10 cellular contexts compared by ENCODE assay signal in the genomic region with DNA sequence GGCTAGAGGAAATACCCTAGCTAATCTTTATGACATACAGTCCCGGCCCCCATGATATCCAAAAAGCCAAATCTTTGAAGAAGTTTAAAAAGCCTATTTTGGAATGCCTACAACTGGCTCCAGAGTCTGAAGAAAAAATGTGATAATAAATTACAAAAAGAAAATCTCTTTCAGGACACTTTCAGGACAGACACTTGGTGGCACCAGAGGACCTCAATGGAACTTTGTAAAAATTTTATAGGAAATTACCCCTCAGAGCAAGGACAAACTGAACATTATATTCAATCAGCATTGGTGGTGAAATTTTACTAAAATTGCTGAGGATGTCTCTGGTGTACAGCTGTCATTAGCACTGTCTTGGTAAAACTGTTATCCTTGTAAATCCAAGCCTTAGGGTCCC.
DNase-seq lines count a peak whose midpoint lies in the region; ATAC-seq and TF ChIP-seq lines count a peak whose summit lies in the region.
"Had no signal": no experiment of that assay in that cellular context is flagged by ENCODE, and none has a peak within 500 bp of the region (broad histone marks: within the 10 kb centered on the region; RNA-seq: fewer than 3 reads in every experiment).

No MANE protein-coding gene starts in this region.

- 28 to 46% methylated on average over 1 of the region's 1 CpG for WGBS in upper lobe of left lung, 2 donors

- H3K9ac ChIP-seq in OCI-LY3 (ENCODE audit: low read length), result no peak overlapping the region

- H3K27ac ChIP-seq in OCI-LY3 (ENCODE audit: low read length) (no peak overlapping the region), upper lobe of left lung (no peak overlapping the region)

- H3K4me3 ChIP-seq in OCI-LY3 (ENCODE audit: low read length) (no peak overlapping the region), fibroblast of pulmonary artery (replicated peaks; ENCODE audit: low read depth, low read length) (no peak overlapping the region), upper lobe of left lung (no peak overlapping the region)

- H4K20me1 ChIP-seq in OCI-LY3 (ENCODE audit: insufficient read depth, low read length), result no peaks in the 10 kb centered on the region

- no peak overlapping the region for H2AFZ ChIP-seq in OCI-LY3 (ENCODE audit: low read depth, low read length)

- no peaks in the 10 kb centered on the region for H3K9me3 ChIP-seq in OCI-LY3 (ENCODE audit: insufficient read depth, low read length)
- H3K9me3 ChIP-seq in upper lobe of left lung, result no peaks in the 10 kb centered on the region

- ATAC-seq in GM21390 (IDR thresholded peaks at IDR 0.05; ENCODE audit: unreplicated experiment) (no peak), HG03025 (IDR thresholded peaks at IDR 0.05; ENCODE audit: low FRiP score, unreplicated experiment) (no peak), upper lobe of left lung (ENCODE audit: low FRiP score in 2 of 2) (no peak)

- no peaks in the 10 kb centered on the region for H3K79me2 ChIP-seq in OCI-LY3 (ENCODE audit: low read length)

- TF ChIP-seq POLR2A in upper lobe of left lung (IDR thresholded peaks at IDR 0.05), result no peak

- H3K36me3 ChIP-seq in OCI-LY3 (replicated peaks; ENCODE audit: low read depth, low read length) (no peaks in the 10 kb centered on the region), upper lobe of left lung (no peaks in the 10 kb centered on the region)

- H3K27me3 ChIP-seq in OCI-LY3 (ENCODE audit: low read depth, low read length) (0 out of 2 replicates have a peak, but pooled peaks cover 7% of the 10 kb centered on the region), upper lobe of left lung (no peaks in the 10 kb centered on the region)

- DNase-seq in A172 (ENCODE audit: low spot score), result peak; percentile 12
- DNase-seq in GDM1 (lab: John Stamatoyannopoulos, UW), result peak; percentile 2
- DNase-seq in fibroblast of pulmonary artery (ENCODE audit: low read depth), result peak; percentile 32
- no peak for DNase-seq in NCI-H146 treated with DMSO at 0.1 percent for 48 hours (lab: John Stamatoyannopoulos, UW; ENCODE audit: unreplicated experiment)
- no peak for DNase-seq in upper lobe of left lung
- DNase-seq: GF-D8, SIG-M5 had no signal

- H3K4me2 ChIP-seq in OCI-LY3 (ENCODE audit: low read length), result no peak overlapping the region

- TF ChIP-seq EP300 in upper lobe of left lung (IDR thresholded peaks at IDR 0.05), result no peak

- peak; percentile 74 for TF ChIP-seq CTCF in OCI-LY3 (IDR thresholded peaks at IDR 0.05; ENCODE audit: low read depth, low read length)
- TF ChIP-seq CTCF in fibroblast of pulmonary artery (IDR thresholded peaks at IDR 0.05; ENCODE audit: low read length, missing control alignments), result peak; percentile 36
- no peak for TF ChIP-seq CTCF in upper lobe of left lung (IDR thresholded peaks at IDR 0.05)

- H3K4me1 ChIP-seq in OCI-LY3 (ENCODE audit: low read length), result peaks cover 16% of the 10 kb centered on the region
- H3K4me1 ChIP-seq in upper lobe of left lung, result no peaks in the 10 kb centered on the region

Comparison
In these comparisons a context has a peak if more than half of its experiments do, and no peak if none do; other contexts are left out.
1. DNase-seq: peak in A172 (single experiment), GDM1 (single experiment) and fibroblast of pulmonary artery (single experiment); none in NCI-H146 treated with DMSO at 0.1 percent for 48 hours (single experiment) and upper lobe of left lung (0 of 2).
2. CTCF ChIP-seq: peak in OCI-LY3 (single experiment) and fibroblast of pulmonary artery (single experiment); none in upper lobe of left lung (0 of 6).